In the genomic region with DNA sequence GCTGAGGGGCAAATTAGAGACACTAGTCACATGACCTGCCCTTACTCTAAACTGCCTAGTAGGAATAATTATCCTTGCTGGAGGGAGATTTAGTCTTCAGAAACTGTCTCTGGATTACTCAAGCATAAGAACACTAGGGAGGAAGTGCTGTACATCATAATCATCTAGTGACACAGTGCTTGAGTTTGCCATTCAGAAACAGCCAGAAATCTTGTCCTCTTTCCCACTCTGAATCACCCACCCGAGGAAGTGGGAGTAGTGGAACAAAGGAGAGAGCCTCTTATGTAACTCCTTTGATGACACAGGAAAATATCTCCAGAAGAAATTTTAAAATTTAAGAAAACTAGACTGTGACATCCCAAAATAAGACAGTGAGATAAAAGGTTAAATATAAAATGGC, we compare ENCODE assay signal across 23 cellular contexts.
"Had no signal": no experiment of that assay in that cellular context is flagged by ENCODE, and none has a peak within 500 bp of the region (broad histone marks: within the 10 kb centered on the region; RNA-seq: fewer than 3 reads in every experiment).

No MANE protein-coding gene starts in this region.

- H3K79me2 ChIP-seq: hepatocyte had no signal

- H3K36me3 ChIP-seq: heart left ventricle, pancreas, right atrium auricular region, sigmoid colon, spleen, transverse colon, upper lobe of right lung, uterus had no signal

- H2AFZ ChIP-seq: hepatocyte had no signal

- H3K4me1 ChIP-seq: pancreas, right atrium auricular region, sigmoid colon, spleen, transverse colon, upper lobe of right lung, uterus had no signal

- H3K9me3 ChIP-seq: heart left ventricle, pancreas, sigmoid colon, transverse colon, upper lobe of right lung, uterus had no signal

- H3K27ac Mint-ChIP-seq: effector memory CD8-positive, alpha-beta T cell; mesothelial cell of epicardium; naive thymus-derived CD4-positive, alpha-beta T cell; stimulated activated memory B cell treated with anti-CD40 and anti-IgM and Interleukin-4, amounts not matched to agents 10 μg/mL and 1 μg/mL and 100 μg/mL, for 72 hours had no signal

- H3K9me3 Mint-ChIP-seq: effector memory CD8-positive, alpha-beta T cell; stimulated activated memory B cell treated with anti-CD40 and anti-IgM and Interleukin-4, amounts not matched to agents 10 μg/mL and 1 μg/mL and 100 μg/mL, for 72 hours had no signal

- FAIRE-seq: endometrium, frontal cortex, islet of Langerhans, pancreas had no signal

- DNase-seq: cerebellar nuclear complex; cortex of kidney; effector memory CD8-positive, alpha-beta T cell; left colon; mesenchymal stem cell; naive thymus-derived CD4-positive, alpha-beta T cell; pancreas; sigmoid colon; spleen; stimulated activated CD4-positive, alpha-beta T cell treated with anti-CD3 and anti-CD28 coated beads, Interleukin-4, amount 100 ng/mL, for 4 hours; stimulated activated naive CD8-positive, alpha-beta T cell treated with anti-CD3 and anti-CD28 coated beads, Interleukin-15, Interleukin-2, amounts not matched to agents 100 U/mL and 50 U/mL, for 24 hours; substantia nigra; transverse colon; upper lobe of right lung; uterus had no signal

- H3K27ac ChIP-seq: hepatocyte, pancreas, right atrium auricular region, sigmoid colon, spleen, transverse colon, upper lobe of right lung, uterus had no signal

- H3K4me3 ChIP-seq: heart left ventricle, hepatocyte, pancreas, right atrium auricular region, sigmoid colon, spleen, transverse colon, upper lobe of right lung, uterus had no signal

- H3K27me3 ChIP-seq: heart left ventricle, hepatocyte, pancreas, right atrium auricular region, sigmoid colon, spleen, transverse colon, upper lobe of right lung, uterus had no signal

- H3K36me3 Mint-ChIP-seq: mesothelial cell of epicardium; naive thymus-derived CD4-positive, alpha-beta T cell; stimulated activated memory B cell treated with anti-CD40 and anti-IgM and Interleukin-4, amounts not matched to agents 10 μg/mL and 1 μg/mL and 100 μg/mL, for 72 hours had no signal

- H3K4me2 ChIP-seq: hepatocyte had no signal

- ATAC-seq: effector memory CD8-positive, alpha-beta T cell; left colon; naive thymus-derived CD4-positive, alpha-beta T cell; pancreas; stimulated activated memory B cell treated with anti-CD40 and anti-IgM and Interleukin-4, amounts not matched to agents 10 μg/mL and 1 μg/mL and 100 μg/mL, for 72 hours; stimulated activated naive CD8-positive, alpha-beta T cell treated with anti-CD3 and anti-CD28 coated beads, Interleukin-15, Interleukin-2, amounts not matched to agents 100 U/mL and 50 U/mL, for 24 hours; upper lobe of right lung had no signal
